In genomic region chr5:154118832-154119442, GRCh38 we compare ENCODE assay signal across 2 cellular contexts.
TF ChIP-seq lines count a peak whose summit lies in the region.

No MANE protein-coding gene starts in this region.

TF ChIP-seq in IMR-90, 13 proteins besides CTCF, POLR2A, EP300 and RAD21 (continued from another document):
- TF ChIP-seq MAZ (IDR thresholded peaks at IDR 0.05; ENCODE audit: borderline replicate concordance, low read depth, low read length), result no peak
- TF ChIP-seq CEBPB (IDR thresholded peaks at IDR 0.05; ENCODE audit: low read depth, low read length), result no peak
- no peak for TF ChIP-seq FOS (IDR thresholded peaks at IDR 0.05; ENCODE audit: low read depth, low read length)
- no peak for TF ChIP-seq NFE2L2 (IDR thresholded peaks at IDR 0.05; ENCODE audit: low read depth, low read length)
- no peak for TF ChIP-seq ELK1 (IDR thresholded peaks at IDR 0.05; ENCODE audit: borderline replicate concordance, low read depth, low read length)
- TF ChIP-seq USF2 (IDR thresholded peaks at IDR 0.05; ENCODE audit: low read depth, low read length), result no peak
- no peak for TF ChIP-seq MXI1 (IDR thresholded peaks at IDR 0.05; ENCODE audit: borderline replicate concordance, low read depth, low read length)
- TF ChIP-seq SMC3 (IDR thresholded peaks at IDR 0.05; ENCODE audit: low read depth, low read length), result no peak
- no peak for TF ChIP-seq RFX5 (IDR thresholded peaks at IDR 0.05; ENCODE audit: low read depth, low read length)
- TF ChIP-seq BHLHE40 (IDR thresholded peaks at IDR 0.05; ENCODE audit: low read depth, low read length), result no peak

TF ChIP-seq in GM12878, 131 proteins besides CTCF, POLR2A, EP300 and RAD21 (continued from another document):
- TF ChIP-seq BCL11A (IDR thresholded peaks at IDR 0.05; ENCODE audit: low read depth, low read length) (no peak), ZNF274 (IDR thresholded peaks at IDR 0.05; ENCODE audit: insufficient read depth, insufficient read length) (no peak)
